29 cellular contexts compared by ENCODE assay signal in genomic region chr17:21163101-21163500, GRCh38. TPM values are rescaled to one million over a fixed set of nuclear protein-coding genes. Genes with fewer than 3 reads are reported as not detected.
DNase-seq lines count a peak whose midpoint lies in the region; ATAC-seq and TF ChIP-seq lines count a peak whose summit lies in the region.
"Had no signal": no experiment of that assay in that cellular context is flagged by ENCODE, and none has a peak within 500 bp of the region (broad histone marks: within the 10 kb centered on the region; RNA-seq: fewer than 3 reads in every experiment).

No MANE protein-coding gene starts in this region.

- TF ChIP-seq CTCF in endodermal cell (conservative IDR thresholded peaks at IDR 0.05) (peak; percentile 63), nephron progenitor cell (IDR thresholded peaks at IDR 0.05) (no peak), tibial artery (IDR thresholded peaks at IDR 0.05) (no peak), GM23338 (conservative IDR thresholded peaks at IDR 0.05; ENCODE audit: low read depth in 2 of 2) (peak in 1 of 2 experiments; percentile 36; a peak in 2 of 4 replicates)

- 98 to 100% methylated on average over 1 to 6 of the region's 6 CpGs for WGBS in endodermal cell (ENCODE audit: insufficient coverage in 1 of 2, insufficient read length in 1 of 2), 2 experiments

- ATAC-seq in GM23338 = no peak
- ATAC-seq: activated CD8-positive, alpha-beta T cell treated with anti-CD3 and anti-CD28 coated beads for 36 hours; heart left ventricle had no signal

- no peaks in the 10 kb centered on the region for H3K27me3 ChIP-seq in endodermal cell (ENCODE audit: control insufficient read depth, insufficient read depth, low read length, poor library complexity, severe bottlenecking)
- no peaks in the 10 kb centered on the region for H3K27me3 ChIP-seq in tibial artery
- no peaks in the 10 kb centered on the region for H3K27me3 ChIP-seq in GM23338 (ENCODE audit: insufficient read depth)
- H3K27me3 ChIP-seq: dorsolateral prefrontal cortex, heart left ventricle, upper lobe of left lung had no signal

- H2AFZ ChIP-seq in GM23338 = no peak overlapping the region

- peaks cover 6% of the 10 kb centered on the region; the same call in 1 of the 2 replicates for H4K20me1 ChIP-seq in GM23338 (replicated peaks; ENCODE audit: insufficient read depth)

- H3K36me3 ChIP-seq in endodermal cell (ENCODE audit: control insufficient read depth, insufficient read depth, low read length) (no peaks in the 10 kb centered on the region), tibial artery (no peaks in the 10 kb centered on the region), GM23338 (ENCODE audit: insufficient read depth) (no peaks in the 10 kb centered on the region)
- H3K36me3 ChIP-seq: HAP-1, heart left ventricle, upper lobe of left lung had no signal

- no peaks in the 10 kb centered on the region for H3K79me2 ChIP-seq in GM23338 (replicated peaks; ENCODE audit: insufficient read depth)

- H3K4me3 ChIP-seq in endodermal cell (ENCODE audit: low read length) = no peak overlapping the region
- no peak overlapping the region for H3K4me3 ChIP-seq in tibial artery
- H3K4me3 ChIP-seq in GM23338 = no peak overlapping the region
- H3K4me3 ChIP-seq: dorsolateral prefrontal cortex, HAP-1, heart left ventricle, upper lobe of left lung had no signal

- no peak overlapping the region for H3K4me3 Mint-ChIP-seq in endodermal cell
- no peak overlapping the region for H3K4me3 Mint-ChIP-seq in nephron progenitor cell
- H3K4me3 Mint-ChIP-seq in GM23338 = no peak overlapping the region
- H3K4me3 Mint-ChIP-seq: activated CD8-positive, alpha-beta T cell treated with anti-CD3 and anti-CD28 coated beads for 36 hours; activated naive CD8-positive, alpha-beta T cell; naive B cell had no signal

- H3K4me1 ChIP-seq in endodermal cell (ENCODE audit: control insufficient read depth, insufficient read depth, low read length) (no peaks in the 10 kb centered on the region), tibial artery (peaks cover 0 to 73% (median 53%) of the 10 kb centered on the region in 4 donors), GM23338 (ENCODE audit: insufficient read depth) (no peaks in the 10 kb centered on the region)
- H3K4me1 ChIP-seq: HAP-1 had no signal

- no peaks in the 10 kb centered on the region for H3K9me3 ChIP-seq in endodermal cell (ENCODE audit: control insufficient read depth, low read length)
- H3K9me3 ChIP-seq in tibial artery = no peaks in the 10 kb centered on the region
- H3K9me3 ChIP-seq: Caco-2, HAP-1, heart left ventricle, upper lobe of left lung had no signal

- H3K4me2 ChIP-seq in GM23338 = no peak overlapping the region

- H3K36me3 Mint-ChIP-seq in endodermal cell (ENCODE audit: low read depth) (peaks cover 8% of the 10 kb centered on the region), nephron progenitor cell (ENCODE audit: low read depth) (peaks cover 8% of the 10 kb centered on the region), GM23338 (ENCODE audit: low read depth) (no peaks in the 10 kb centered on the region)
- H3K36me3 Mint-ChIP-seq: activated naive CD8-positive, alpha-beta T cell; naive B cell had no signal

- no peak overlapping the region for H3K9ac ChIP-seq in endodermal cell (ENCODE audit: extremely low read depth, low read length, poor library complexity, severe bottlenecking)

- H3K27me3 Mint-ChIP-seq in endodermal cell (ENCODE audit: insufficient read depth) = no peaks in the 10 kb centered on the region
- peaks cover 4% of the 10 kb centered on the region for H3K27me3 Mint-ChIP-seq in nephron progenitor cell (ENCODE audit: low read depth, poor library complexity)
- peaks cover 7% of the 10 kb centered on the region for H3K27me3 Mint-ChIP-seq in GM23338 (ENCODE audit: insufficient read depth, low read depth, poor library complexity)
- H3K27me3 Mint-ChIP-seq: activated CD8-positive, alpha-beta T cell treated with anti-CD3 and anti-CD28 coated beads for 36 hours; activated naive CD8-positive, alpha-beta T cell; naive B cell had no signal

- no peaks in the 10 kb centered on the region for H3F3A ChIP-seq in GM23338 (replicated peaks; ENCODE audit: low read depth)

- peaks cover 2% of the 10 kb centered on the region for H3K9me3 Mint-ChIP-seq in endodermal cell
- H3K9me3 Mint-ChIP-seq in nephron progenitor cell = peaks cover 7% of the 10 kb centered on the region
- no peaks in the 10 kb centered on the region for H3K9me3 Mint-ChIP-seq in GM23338
- H3K9me3 Mint-ChIP-seq: activated CD8-positive, alpha-beta T cell treated with anti-CD3 and anti-CD28 coated beads for 36 hours; naive B cell had no signal

- no peak overlapping the region for H3K27ac ChIP-seq in endodermal cell (ENCODE audit: low read depth, low read length)
- peak overlapping the region; percentile 39 to 88 for H3K27ac ChIP-seq in tibial artery
- H3K27ac ChIP-seq in GM23338 (ENCODE audit: low read depth) = no peak overlapping the region
- H3K27ac ChIP-seq: C4-2B had no signal

- DNase-seq in MV-4-11 (lab: John Stamatoyannopoulos, UW) (peak; percentile 31), endodermal cell (no peak), nephron progenitor cell (no peak), tibial artery (no peak), GM23338 (ENCODE audit: low spot score) (no peak), cerebellum (ENCODE audit: low spot score) (no peak), cerebellar cortex (ENCODE audit: low spot score) (no peak)
- DNase-seq: activated CD8-positive, alpha-beta T cell treated with anti-CD3 and anti-CD28 coated beads for 36 hours; activated effector memory CD4-positive, alpha-beta T cell treated with Interleukin-2 at 50 U/mL for 16 hours; activated T-cell treated with anti-CD3 and anti-CD28 coated beads for 4 hours; aorta; Caco-2; caudate nucleus; dorsolateral prefrontal cortex; GDM1; heart left ventricle; KBM-7; mesendoderm; naive B cell; NCI-H1417; NCI-H2081 treated with DMSO at 0.1 percent for 48 hours; NCI-H345; NCI-H748 treated with DMSO at 0.1 percent for 48 hours; stimulated activated CD4-positive, alpha-beta T cell treated with anti-CD3 and anti-CD28 coated beads, Interleukin-4, amount 100 ng/mL, for 1 hour; T-helper 1 cell; upper lobe of left lung had no signal

- H3K27ac Mint-ChIP-seq in endodermal cell = no peak overlapping the region
- peak overlapping the region; percentile 74 for H3K27ac Mint-ChIP-seq in nephron progenitor cell
- H3K27ac Mint-ChIP-seq in GM23338 = no peak overlapping the region
- H3K27ac Mint-ChIP-seq: activated CD8-positive, alpha-beta T cell treated with anti-CD3 and anti-CD28 coated beads for 36 hours; activated naive CD8-positive, alpha-beta T cell had no signal

- peaks cover 3% of the 10 kb centered on the region for H3K4me1 Mint-ChIP-seq in endodermal cell
- no peaks in the 10 kb centered on the region for H3K4me1 Mint-ChIP-seq in nephron progenitor cell
- no peaks in the 10 kb centered on the region for H3K4me1 Mint-ChIP-seq in GM23338

- intact Hi-C loops in tibial artery (cut with DNase I; ENCODE audit: low total_unique reads) = no loop called here

- H3K9me2 ChIP-seq in GM23338 (ENCODE audit: insufficient read depth) = no peaks in the 10 kb centered on the region

TF ChIP-seq in GM23338, 12 proteins besides CTCF, POLR2A, EP300 and RAD21 (continues in another document):
- TF ChIP-seq NANOG (IDR thresholded peaks at IDR 0.05; ENCODE audit: borderline replicate concordance) = no peak

RNA-seq across cellular contexts. Expression of gene DHRS7B, which starts 36.3 kb away (rescaled TPM):
- total RNA-seq in endodermal cell (10 to 100 TPM; 20.8 to 24.2 TPM), cerebellum (12.8 TPM)
- polyA plus RNA-seq in endodermal cell (2013, experiment 1 of 2) = 16.9 TPM
- polyA plus RNA-seq in endodermal cell (2013, experiment 2 of 2) = 15.0 TPM
- total RNA-seq in GM23338 (2014; rRNA removed; shearing (Covaris generic)) = 24.7 and 26.6 TPM in 2 replicates
- 26.8 and 27.9 TPM in 2 replicates for polyA plus RNA-seq in GM23338 (2016; fragmentation: Nextera tagmentation; extraction: Ambion mirVana)

RNA-seq across cellular contexts. Expression of gene TMEM11, which starts 50.9 kb away (rescaled TPM):
- total RNA-seq in endodermal cell = 10 to 100 TPM; 26.3 to 28.0 TPM
- polyA plus RNA-seq in endodermal cell (2013, experiment 1 of 2) = 29.6 TPM
- 26.6 TPM for polyA plus RNA-seq in endodermal cell (2013, experiment 2 of 2)
- total RNA-seq in GM23338 (2014; rRNA removed; shearing (Covaris generic)) = 38.5 and 40.0 TPM in 2 replicates
- 84.8 and 90.2 TPM in 2 replicates for polyA plus RNA-seq in GM23338 (2016; fragmentation: Nextera tagmentation; extraction: Ambion mirVana)
- 9.0 TPM for total RNA-seq in cerebellum

Comparison
In these comparisons a context has a peak if more than half of its experiments do, and no peak if none do; other contexts are left out.
1. H3K27ac ChIP-seq: peak in tibial artery (2 of 2); none in endodermal cell (single experiment) and GM23338 (single experiment).